ENCODE assay signal across 12 cellular contexts in genomic region chr17:47325176-47325575, GRCh38. TPM values are rescaled to one million over a fixed set of nuclear protein-coding genes. Genes with fewer than 3 reads are reported as not detected.
DNase-seq lines count a peak whose midpoint lies in the region; ATAC-seq and TF ChIP-seq lines count a peak whose summit lies in the region.
"Had no signal": no experiment of that assay in that cellular context is flagged by ENCODE, and none has a peak within 500 bp of the region (broad histone marks: within the 10 kb centered on the region; RNA-seq: fewer than 3 reads in every experiment).

No MANE protein-coding gene starts in this region.

- H3K4me1 Mint-ChIP-seq in Caco-2 (ENCODE audit: low read depth, unreplicated experiment) (peaks cover 35% of the 10 kb centered on the region), HFFc6 (ENCODE audit: low read depth) (peaks cover 21% of the 10 kb centered on the region; the same call in 1 of the 2 replicates)
- H3K4me1 Mint-ChIP-seq in natural killer cell treated with Interleukin-12 subunit alpha and Interleukin-12 subunit beta and Interleukin-15 and Interleukin-18, amount 100 ng/mL, for 72 hours (ENCODE audit: low read depth in 2 of 2), result peaks cover 18 to 21% of the 10 kb centered on the region in 2 donors

- H3K9me3 ChIP-seq in Caco-2, result no peaks in the 10 kb centered on the region
- H3K9me3 ChIP-seq in smooth muscle cell (replicated peaks; ENCODE audit: low read depth), result no peaks in the 10 kb centered on the region
- H3K9me3 ChIP-seq: SJSA1, thyroid gland had no signal

- H3K4me3 Mint-ChIP-seq in Caco-2 (ENCODE audit: unreplicated experiment) (peak overlapping the region; percentile 100), HFFc6 (peak overlapping the region; percentile 13; the same call in 1 of the 2 replicates)
- peak overlapping the region; percentile 77 for H3K4me3 Mint-ChIP-seq in natural killer cell treated with Interleukin-12 subunit alpha and Interleukin-12 subunit beta and Interleukin-15 and Interleukin-18, amount 100 ng/mL, for 72 hours

- no peaks in the 10 kb centered on the region for H3K27me3 Mint-ChIP-seq in Caco-2 (ENCODE audit: insufficient read depth, unreplicated experiment)
- H3K27me3 Mint-ChIP-seq in HFFc6 (ENCODE audit: insufficient read depth), result peaks cover 2% of the 10 kb centered on the region
- peaks cover 8 to 20% of the 10 kb centered on the region in 2 donors for H3K27me3 Mint-ChIP-seq in natural killer cell treated with Interleukin-12 subunit alpha and Interleukin-12 subunit beta and Interleukin-15 and Interleukin-18, amount 100 ng/mL, for 72 hours

- H3K9ac ChIP-seq in smooth muscle cell (ENCODE audit: low read depth), result no peak overlapping the region

- H3K4me1 ChIP-seq in Caco-2 (peaks cover 17% of the 10 kb centered on the region), smooth muscle cell (ENCODE audit: low read depth) (peaks cover 6% of the 10 kb centered on the region)

- H3K36me3 Mint-ChIP-seq in Caco-2 (ENCODE audit: insufficient read depth, unreplicated experiment) (peaks cover 19% of the 10 kb centered on the region), HFFc6 (ENCODE audit: low read depth) (peaks cover 6% of the 10 kb centered on the region)
- peaks cover 0 to 6% of the 10 kb centered on the region in 2 donors for H3K36me3 Mint-ChIP-seq in activated naive CD4-positive, alpha-beta T cell treated with anti-CD3 and anti-CD28 coated beads, Interleukin-2, amount 50 U/mL, for 72 hours
- peaks cover 5% of the 10 kb centered on the region for H3K36me3 Mint-ChIP-seq in natural killer cell treated with Interleukin-12 subunit alpha and Interleukin-12 subunit beta and Interleukin-15 and Interleukin-18, amount 100 ng/mL, for 72 hours

- H3K36me3 ChIP-seq in Caco-2 (ENCODE audit: control insufficient read depth, insufficient read depth, low read length), result no peaks in the 10 kb centered on the region
- no peaks in the 10 kb centered on the region for H3K36me3 ChIP-seq in smooth muscle cell (ENCODE audit: low read depth)
- H3K36me3 ChIP-seq: SJSA1 had no signal

- H3K9me3 Mint-ChIP-seq in Caco-2 (ENCODE audit: unreplicated experiment) (no peaks in the 10 kb centered on the region), HFFc6 (peaks cover 13% of the 10 kb centered on the region)
- peaks cover 0 to 6% of the 10 kb centered on the region in 2 donors for H3K9me3 Mint-ChIP-seq in activated naive CD4-positive, alpha-beta T cell treated with anti-CD3 and anti-CD28 coated beads, Interleukin-2, amount 50 U/mL, for 72 hours
- no peaks in the 10 kb centered on the region for H3K9me3 Mint-ChIP-seq in natural killer cell treated with Interleukin-12 subunit alpha and Interleukin-12 subunit beta and Interleukin-15 and Interleukin-18, amount 100 ng/mL, for 72 hours

- TF ChIP-seq CTCF in Caco-2 (IDR thresholded peaks at IDR 0.05; ENCODE audit: insufficient read depth in 1 of 2, low read depth in 1 of 2, low read length in 1 of 2, severe bottlenecking in 1 of 2, unreplicated experiment in 1 of 2), result no peak
- TF ChIP-seq CTCF in HFFc6 (IDR thresholded peaks at IDR 0.05), result no peak
- TF ChIP-seq CTCF in smooth muscle cell (IDR thresholded peaks at IDR 0.05; ENCODE audit: borderline replicate concordance, insufficient read depth, poor library complexity, severe bottlenecking), result no peak

- H3K27me3 ChIP-seq in Caco-2 (replicated peaks; ENCODE audit: control insufficient read depth, insufficient read depth, low read length) (no peaks in the 10 kb centered on the region), smooth muscle cell (ENCODE audit: low read depth) (no peaks in the 10 kb centered on the region)
- H3K27me3 ChIP-seq: SJSA1, thyroid gland had no signal

- H3K27ac Mint-ChIP-seq in Caco-2 (ENCODE audit: unreplicated experiment), result peak overlapping the region; percentile 100
- H3K27ac Mint-ChIP-seq in HFFc6, result no peak overlapping the region
- peak overlapping the region; percentile 15 to 94 for H3K27ac Mint-ChIP-seq in activated naive CD4-positive, alpha-beta T cell treated with anti-CD3 and anti-CD28 coated beads, Interleukin-2, amount 50 U/mL, for 72 hours
- H3K27ac Mint-ChIP-seq in natural killer cell treated with Interleukin-12 subunit alpha and Interleukin-12 subunit beta and Interleukin-15 and Interleukin-18, amount 100 ng/mL, for 72 hours, result peak overlapping the region; percentile 77 to 88

- POLR2A ChIA-PET in Caco-2 (lab: Charles Lee), result interaction anchor here (0.6 kb wide), 1 partner anchor 189 kb away, joined by 5 read pairs; no protein-coding TSS in a partner anchor

- CTCF ChIA-PET in Caco-2 (lab: Charles Lee), result no interaction called here

- 100% methylated on average over 1 of the region's 1 CpG for WGBS in smooth muscle cell (ENCODE audit: low lambda C conversion rate)

- H4K20me1 ChIP-seq in smooth muscle cell (ENCODE audit: low read depth), result no peaks in the 10 kb centered on the region

- intact Hi-C loops in Caco-2 (cut with micrococcal nuclease; ENCODE audit: unreplicated experiment), result no loop called here

- BruUV-seq in Caco-2 (replicated peaks; lab: Mats Ljungman, UMichigan), result no TSS peak

- no peaks in the 10 kb centered on the region for H3F3A ChIP-seq in smooth muscle cell (ENCODE audit: low read depth)

- no peaks in the 10 kb centered on the region for H3K79me2 ChIP-seq in smooth muscle cell (ENCODE audit: low read depth)

- no peak overlapping the region for H2AFZ ChIP-seq in smooth muscle cell (ENCODE audit: low read depth)

- H3K4me3 ChIP-seq in Caco-2 (ENCODE audit: low read depth, low read length), result peak overlapping the region; percentile 50; the same call in 1 of the 2 replicates
- H3K4me3 ChIP-seq in smooth muscle cell, result no peak overlapping the region

- no peak overlapping the region for H3K27ac ChIP-seq in smooth muscle cell (ENCODE audit: low read depth)

- H3K4me2 ChIP-seq in smooth muscle cell, result no peak overlapping the region

- no peak for DNase-seq in Caco-2
- DNase-seq in HFFc6, result no peak
- no peak for DNase-seq in activated naive CD4-positive, alpha-beta T cell treated with anti-CD3 and anti-CD28 coated beads, Interleukin-2, amount 50 U/mL, for 72 hours (ENCODE audit: low spot score in 2 of 2)
- no peak for DNase-seq in natural killer cell treated with Interleukin-12 subunit alpha and Interleukin-12 subunit beta and Interleukin-15 and Interleukin-18, amount 100 ng/mL, for 72 hours (ENCODE audit: low spot score)
- DNase-seq in smooth muscle cell (lab: John Stamatoyannopoulos, UW; ENCODE audit: unreplicated experiment), result no peak
- no peak for DNase-seq in NCI-H774 (lab: John Stamatoyannopoulos, UW)
- DNase-seq: dorsolateral prefrontal cortex, kidney, NCI-H1436 had no signal

- no peak for ATAC-seq in activated naive CD4-positive, alpha-beta T cell treated with anti-CD3 and anti-CD28 coated beads, Interleukin-2, amount 50 U/mL, for 72 hours
- no peak for ATAC-seq in natural killer cell treated with Interleukin-12 subunit alpha and Interleukin-12 subunit beta and Interleukin-15 and Interleukin-18, amount 100 ng/mL, for 72 hours
- ATAC-seq in GM18907 (IDR thresholded peaks at IDR 0.05; ENCODE audit: unreplicated experiment), result no peak

RNA-seq across cellular contexts. Expression of gene EFCAB13, which starts 1.4 kb away (rescaled TPM):
- total RNA-seq in Caco-2 (2022) (5.1 and 6.4 TPM in 2 replicates), smooth muscle cell (2.0 and 4.6 TPM in 2 replicates)
- total RNA-seq in HFFc6 (2021; fragmentation: NEBNext Ultra II Directional; extraction: Animal tissue kit (Norgen Biotek cat#: 25700)), result 1 to 10 TPM in 4 of 6 experiments, under 1 TPM in 2; 0.59 to 1.8 (median 1.2) TPM
- 1 to 10 TPM; 3.8 to 6.8 TPM for total RNA-seq in activated naive CD4-positive, alpha-beta T cell treated with anti-CD3 and anti-CD28 coated beads, Interleukin-2, amount 50 U/mL, for 72 hours
- 1 to 10 TPM; 1.9 to 4.9 TPM for total RNA-seq in natural killer cell treated with Interleukin-12 subunit alpha and Interleukin-12 subunit beta and Interleukin-15 and Interleukin-18, amount 100 ng/mL, for 72 hours
- 1.2 and 3.3 TPM in 2 replicates for polyA plus RNA-seq in smooth muscle cell

Comparison
In these comparisons a context has a peak if more than half of its experiments do, and no peak if none do; other contexts are left out.
1. H3K4me3 Mint-ChIP-seq: peak in every context shown above with its lines; median percentile 100 in Caco-2; 77 in natural killer cell treated with Interleukin-12 subunit alpha and Interleukin-12 subunit beta and Interleukin-15 and Interleukin-18, amount 100 ng/mL, for 72 hours; 13 in HFFc6.